ENCODE assay signal across 10 cellular contexts in genomic region chr4:185307136-185307950, GRCh38.
DNase-seq lines count a peak whose midpoint lies in the region; ATAC-seq and TF ChIP-seq lines count a peak whose summit lies in the region.
"Had no signal": no experiment of that assay in that cellular context is flagged by ENCODE, and none has a peak within 500 bp of the region (broad histone marks: within the 10 kb centered on the region; RNA-seq: fewer than 3 reads in every experiment).

No MANE protein-coding gene starts in this region.

- ATAC-seq in GM19395 (IDR thresholded peaks at IDR 0.05; ENCODE audit: unreplicated experiment) (peak; percentile 72), HG03095 (IDR thresholded peaks at IDR 0.05; ENCODE audit: unreplicated experiment) (peak; percentile 61), right lobe of liver (no peak)

- peaks cover 55% of the 10 kb centered on the region for H3K36me3 Mint-ChIP-seq in brain

- H3K27ac ChIP-seq in right lobe of liver (no peak overlapping the region), sigmoid colon (no peak overlapping the region)

- TF ChIP-seq POLR2A in right lobe of liver (IDR thresholded peaks at IDR 0.05) (no peak), sigmoid colon (IDR thresholded peaks at IDR 0.05) (no peak)

- 90% methylated on average over 3 of the region's 5 CpGs for WGBS in right lobe of liver (ENCODE audit: insufficient coverage, low coverage, low lambda C conversion rate, missing lambda C conversion rate)
- WGBS in sigmoid colon, 2 donors: 75 to 76% methylated on average over 5 of the region's 5 CpGs

- intact Hi-C loops in right lobe of liver (cut with DNase I): no loop called here
- intact Hi-C loops in sigmoid colon (cut with DNase I): no loop called here

- no peaks in the 10 kb centered on the region for H3K27me3 ChIP-seq in right lobe of liver
- no peaks in the 10 kb centered on the region for H3K27me3 ChIP-seq in sigmoid colon

- no peak for TF ChIP-seq EP300 in sigmoid colon (IDR thresholded peaks at IDR 0.05)

- TF ChIP-seq CTCF in brain (conservative IDR thresholded peaks at IDR 0.05): no peak
- no peak for TF ChIP-seq CTCF in right lobe of liver (IDR thresholded peaks at IDR 0.05)
- TF ChIP-seq CTCF in sigmoid colon (IDR thresholded peaks at IDR 0.05): no peak

- no peaks in the 10 kb centered on the region for H3K4me1 ChIP-seq in right lobe of liver
- peaks cover 0 to 12% (median 3%) of the 10 kb centered on the region in 4 donors for H3K4me1 ChIP-seq in sigmoid colon

- H3K4me1 Mint-ChIP-seq in brain: peaks cover 38% of the 10 kb centered on the region
- H3K4me1 Mint-ChIP-seq: central memory CD8-positive, alpha-beta T cell had no signal

- H3K9me3 ChIP-seq in right lobe of liver (no peaks in the 10 kb centered on the region), sigmoid colon (no peaks in the 10 kb centered on the region)

- H3K4me3 Mint-ChIP-seq in brain: no peak overlapping the region
- H3K4me3 Mint-ChIP-seq: central memory CD8-positive, alpha-beta T cell had no signal

- DNase-seq in Daoy (ENCODE audit: low read depth): peak; percentile 40
- no peak for DNase-seq in DMS79 treated with DMSO at 0.1 percent for 48 hours (lab: John Stamatoyannopoulos, UW)
- no peak for DNase-seq in stimulated activated naive CD4-positive, alpha-beta T cell (lab: John Stamatoyannopoulos, UW)
- no peak for DNase-seq in right lobe of liver
- no peak for DNase-seq in sigmoid colon
- DNase-seq: DND-41 had no signal

- H3K4me3 ChIP-seq in right lobe of liver: no peak overlapping the region
- no peak overlapping the region for H3K4me3 ChIP-seq in sigmoid colon

- H3K36me3 ChIP-seq in right lobe of liver: peaks cover 0 to 10% (median under 1%) of the 10 kb centered on the region in 4 donors
- H3K36me3 ChIP-seq in sigmoid colon: peaks cover 0 to 23% (median 5%) of the 10 kb centered on the region in 4 donors

- peak overlapping the region in 3 of 5 experiments; percentile 0 to 94 (median 75) for H3K27ac Mint-ChIP-seq in brain

- H3K9me3 Mint-ChIP-seq in brain: no peaks in the 10 kb centered on the region
- H3K9me3 Mint-ChIP-seq: central memory CD8-positive, alpha-beta T cell had no signal

- no peaks in the 10 kb centered on the region for H3K27me3 Mint-ChIP-seq in brain
- H3K27me3 Mint-ChIP-seq: central memory CD8-positive, alpha-beta T cell had no signal

Comparison
In these comparisons a context has a peak if more than half of its experiments do, and no peak if none do; other contexts are left out.
1. ATAC-seq: peak in GM19395 (single experiment) and HG03095 (single experiment); none in right lobe of liver (0 of 4).